1 cellular context compared by ENCODE assay signal in genomic region chr1:8652607-8653046, GRCh38.
TF ChIP-seq lines count a peak whose summit lies in the region.

No MANE protein-coding gene starts in this region.

TF ChIP-seq in GM23338, 12 proteins besides CTCF, POLR2A, EP300 and RAD21 (continued from another document):
- TF ChIP-seq ZNF462 (CRISPR knock-in tag; IDR thresholded peaks at IDR 0.05) (no peak), POLR2AphosphoS5 (IDR thresholded peaks at IDR 0.05; ENCODE audit: low read depth) (no peak), JUNB (IDR thresholded peaks at IDR 0.05; ENCODE audit: unreplicated experiment) (no peak), EZH2 (IDR thresholded peaks at IDR 0.05; ENCODE audit: low read depth, unreplicated experiment) (no peak)
